ENCODE assay signal across 8 cellular contexts in the genomic region with DNA sequence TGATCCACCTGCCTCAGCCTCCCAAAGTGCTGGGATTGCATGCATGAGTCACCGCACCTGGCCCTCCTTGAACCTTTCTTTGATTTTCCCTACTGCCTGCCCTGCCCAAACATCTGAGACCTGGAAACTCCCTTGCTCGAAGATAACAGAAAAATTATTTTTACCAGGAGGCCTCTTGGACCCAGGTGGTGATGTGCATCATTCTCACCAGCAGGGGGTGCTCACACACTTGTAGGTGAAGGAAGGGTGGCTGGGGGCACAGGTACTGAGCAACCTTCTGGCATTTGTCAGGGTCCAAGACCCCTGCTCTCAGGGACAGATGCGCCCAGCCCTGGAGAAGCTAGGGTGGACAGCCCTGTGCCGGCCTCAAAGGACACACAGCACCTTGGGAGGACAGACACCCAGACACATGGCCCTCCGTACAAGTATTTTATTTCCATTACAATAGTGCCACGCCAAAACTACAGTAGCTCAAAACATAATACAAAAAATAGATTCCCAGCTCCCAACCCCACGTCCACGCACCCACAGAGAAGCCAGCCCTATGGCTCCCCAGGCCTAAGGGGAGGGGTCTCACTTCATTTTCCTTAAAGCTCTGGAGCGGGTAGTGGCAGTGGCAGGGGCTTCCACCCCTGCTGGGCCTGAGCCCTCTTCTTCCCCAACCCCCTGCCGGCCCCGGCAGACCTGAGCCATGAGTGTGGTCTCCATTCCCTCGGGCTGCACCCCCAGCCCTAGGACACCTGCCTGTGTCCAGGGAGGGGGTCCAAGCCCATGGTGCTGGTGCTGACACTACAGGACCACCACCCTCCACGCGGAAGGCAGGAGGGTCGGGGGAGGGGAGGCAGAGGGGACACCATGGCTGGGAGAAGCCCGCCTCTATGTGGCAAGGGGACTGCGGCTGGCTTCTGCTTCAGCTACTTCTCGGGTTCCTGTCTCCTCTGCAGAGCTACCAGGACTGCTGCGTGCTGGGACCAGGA. TPM values are rescaled to one million over a fixed set of nuclear protein-coding genes. Genes with fewer than 3 reads are reported as not detected.
DNase-seq lines count a peak whose midpoint lies in the region; ATAC-seq and TF ChIP-seq lines count a peak whose summit lies in the region.

No MANE protein-coding gene starts in this region.

- no peaks in the 10 kb centered on the region for H3K79me2 ChIP-seq in PC-3 (ENCODE audit: low read length)

- H3K4me2 ChIP-seq in PC-3 (ENCODE audit: low read length) = no peak overlapping the region

- no peaks in the 10 kb centered on the region for H3K27me3 ChIP-seq in PC-3 (ENCODE audit: low read length)

- intact Hi-C loops in PC-3 (cut with micrococcal nuclease) = no loop called here

- H3K27me3 Mint-ChIP-seq in activated T-cell treated with anti-CD3 and anti-CD28 coated beads, Interleukin-2, amount 50 U/mL, for 72 hours (ENCODE audit: low read depth) = no peaks in the 10 kb centered on the region

- H3K36me3 ChIP-seq in PC-3 (ENCODE audit: low read depth, low read length) = peaks cover 8% of the 10 kb centered on the region

- no peaks in the 10 kb centered on the region for H3F3A ChIP-seq in PC-3 (ENCODE audit: low read length, unreplicated experiment)

- H3K4me3 ChIP-seq in PC-3 (ENCODE audit: low read length) = no peak overlapping the region

- no peak overlapping the region for H3K4me3 Mint-ChIP-seq in activated T-cell treated with anti-CD3 and anti-CD28 coated beads, Interleukin-2, amount 50 U/mL, for 72 hours

- BruUV-seq in PC-3 (replicated peaks; lab: Mats Ljungman, UMichigan) = no TSS peak

- H3K4me1 Mint-ChIP-seq in activated T-cell treated with anti-CD3 and anti-CD28 coated beads, Interleukin-2, amount 50 U/mL, for 72 hours (ENCODE audit: low read depth) = no peaks in the 10 kb centered on the region

- H3K9me3 Mint-ChIP-seq in activated T-cell treated with anti-CD3 and anti-CD28 coated beads, Interleukin-2, amount 50 U/mL, for 72 hours = no peaks in the 10 kb centered on the region

- H3K36me3 Mint-ChIP-seq in activated T-cell treated with anti-CD3 and anti-CD28 coated beads, Interleukin-2, amount 50 U/mL, for 72 hours (ENCODE audit: insufficient read depth in 2 of 2) = peaks cover 3 to 9% of the 10 kb centered on the region in 2 donors

- peak overlapping the region; percentile 51 for H3K27ac Mint-ChIP-seq in activated T-cell treated with anti-CD3 and anti-CD28 coated beads, Interleukin-2, amount 50 U/mL, for 72 hours

- H3K27ac ChIP-seq in PC-3 (ENCODE audit: low read length) = no peak overlapping the region

- H2AFZ ChIP-seq in PC-3 (ENCODE audit: low read length) = no peak overlapping the region

- peak; percentile 92 for TF ChIP-seq CTCF in PC-3 (conservative IDR thresholded peaks at IDR 0.05; ENCODE audit: low read depth, low read length)

- H3K4me1 ChIP-seq in PC-3 (ENCODE audit: insufficient read depth, low read length) = peaks cover 3% of the 10 kb centered on the region; the same call in 1 of the 2 replicates

- POLR2A ChIA-PET in PC-3 (lab: Charles Lee; ENCODE audit: unreplicated experiment) = no interaction called here

- peak; percentile 59 for ATAC-seq in PC-3
- peak; percentile 46 to 57 for ATAC-seq in activated T-cell treated with anti-CD3 and anti-CD28 coated beads, Interleukin-2, amount 50 U/mL, for 72 hours (replicated peaks in 1 of 2)
- ATAC-seq in HG02678 (IDR thresholded peaks at IDR 0.05; ENCODE audit: unreplicated experiment) = no peak
- ATAC-seq in GM21526 (IDR thresholded peaks at IDR 0.05; ENCODE audit: low FRiP score, unreplicated experiment) = no peak

- no peaks in the 10 kb centered on the region for H3K9me3 ChIP-seq in PC-3 (ENCODE audit: low read length)

- no peak overlapping the region for H3K9ac ChIP-seq in PC-3 (ENCODE audit: low read length)

- DNase-seq in activated gamma-delta T cell treated with Interleukin-2 at 50 U/mL for 16 hours (peak; percentile 65), activated gamma-delta T cell (lab: John Stamatoyannopoulos, UW) (no peak), PC-3 (peak; percentile 78), glomerular visceral epithelial cell (ENCODE audit: extremely low spot score) (peak; percentile 40), retina (peak; percentile 32)
- peak; percentile 75 for DNase-seq in activated T-cell treated with anti-CD3 and anti-CD28 coated beads, Interleukin-2, amount 50 U/mL, for 72 hours

- no peaks in the 10 kb centered on the region for H4K20me1 ChIP-seq in PC-3 (ENCODE audit: low read length)

- CTCF ChIA-PET in PC-3 (lab: Charles Lee) = interaction anchor here (0.9 to 1.0 kb wide), 2 partner anchors 128 to 152 kb away, joined by 3 to 4 read pairs; no protein-coding TSS in a partner anchor

- no peaks in the 10 kb centered on the region for H3K9me2 ChIP-seq in PC-3 (replicated peaks; ENCODE audit: low read length)

RNA-seq across cellular contexts. Expression of a gene that starts 40.4 kb away (rescaled TPM):
- total RNA-seq in PC-3 (2014; rRNA removed) = 16.9 and 25.0 TPM in 2 replicates
- total RNA-seq in activated T-cell treated with anti-CD3 and anti-CD28 coated beads, Interleukin-2, amount 50 U/mL, for 72 hours = 10 to 100 TPM; 33.3 to 36.3 TPM

Comparison
In these comparisons a context has a peak if more than half of its experiments do, and no peak if none do; other contexts are left out.
1. ATAC-seq: peak in PC-3 (single experiment) and activated T-cell treated with anti-CD3 and anti-CD28 coated beads, Interleukin-2, amount 50 U/mL, for 72 hours (2 of 2); none in HG02678 (single experiment) and GM21526 (single experiment).